ENCODE assay signal across 20 cellular contexts in the genomic region with DNA sequence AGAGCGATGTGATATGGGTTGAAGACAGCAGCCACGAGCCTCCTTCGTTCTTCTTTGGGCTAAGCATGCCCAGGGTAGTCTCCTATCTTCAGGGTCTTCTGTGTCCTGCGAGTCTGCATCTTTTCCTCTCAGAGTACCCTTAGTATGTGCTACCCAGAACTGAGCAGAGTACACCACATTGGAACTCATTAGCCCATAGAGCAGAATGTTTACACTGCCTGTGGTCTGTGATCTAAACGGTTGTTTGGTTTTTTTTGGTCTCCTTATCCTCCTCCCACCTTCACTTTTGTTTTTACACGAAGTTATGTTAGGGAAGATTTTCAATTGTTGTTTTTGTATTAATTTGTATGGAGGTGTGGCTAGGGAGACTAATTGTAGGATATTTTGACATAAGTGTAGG.
DNase-seq lines count a peak whose midpoint lies in the region; ATAC-seq and TF ChIP-seq lines count a peak whose summit lies in the region.
"Had no signal": no experiment of that assay in that cellular context is flagged by ENCODE, and none has a peak within 500 bp of the region (broad histone marks: within the 10 kb centered on the region; RNA-seq: fewer than 3 reads in every experiment).

No MANE protein-coding gene starts in this region.

- H2AFZ ChIP-seq in SK-N-SH (ENCODE audit: low read depth) = no peak overlapping the region
- H2AFZ ChIP-seq: parathyroid adenoma had no signal

- in situ Hi-C loops in KBM-7 (cut with MboI; ENCODE audit: low pct_unique_long_range_greater_than_20kb, low sequenced_read_pairs) = no loop called here

- intact Hi-C loops in activated T-helper 1 cell treated with anti-CD3 and anti-CD28 coated beads, Interleukin-12 subunit alpha, Interleukin-12 subunit beta, Interleukin-2, Interleukin-4 antibody, amounts not matched to agents 30 ng/mL and 10 ng/mL and 1 ng/mL, durations not matched to agents 14 hours and 24 hours and 36 hours (cut with micrococcal nuclease) = no loop called here

- no peaks in the 10 kb centered on the region for H4K20me1 ChIP-seq in SK-N-SH (ENCODE audit: insufficient read depth)

- DNase-seq in SK-N-SH = no peak
- peak; percentile 65 for DNase-seq in fibroblast of villous mesenchyme (ENCODE audit: low read depth)
- no peak for DNase-seq in activated T-helper 1 cell treated with anti-CD3 and anti-CD28 coated beads, Interleukin-12 subunit alpha, Interleukin-12 subunit beta, Interleukin-2, Interleukin-4 antibody, amounts not matched to agents 30 ng/mL and 10 ng/mL and 1 ng/mL, durations not matched to agents 14 hours and 24 hours and 36 hours (ENCODE audit: low spot score)
- DNase-seq in KBM-7 = no peak
- no peak for DNase-seq in iPS-NIHi7 (ENCODE audit: extremely low spot score)
- DNase-seq: activated effector memory CD4-positive, alpha-beta T cell treated with Interleukin-2 at 50 U/mL for 16 hours; adrenal gland; Caco-2; EL; NCI-H1930; sigmoid colon; stimulated activated naive CD8-positive, alpha-beta T cell treated with anti-CD3 and anti-CD28 coated beads, Interleukin-15, Interleukin-2, amounts not matched to agents 100 U/mL and 50 U/mL, for 24 hours; transverse colon had no signal

- H3K4me1 Mint-ChIP-seq in activated T-helper 1 cell treated with anti-CD3 and anti-CD28 coated beads, Interleukin-12 subunit alpha, Interleukin-12 subunit beta, Interleukin-2, Interleukin-4 antibody, amounts not matched to agents 30 ng/mL and 10 ng/mL and 1 ng/mL, durations not matched to agents 14 hours and 24 hours and 36 hours (ENCODE audit: low read depth) = peaks cover 11% of the 10 kb centered on the region
- H3K4me1 Mint-ChIP-seq: B cell had no signal

- H3K9ac ChIP-seq in SK-N-SH = no peak overlapping the region
- H3K9ac ChIP-seq: parathyroid adenoma had no signal

- WGBS in SK-N-SH (ENCODE audit: low lambda C conversion rate) = 89% methylated on average over 6 of the region's 6 CpGs

- H3K4me3 ChIP-seq in SK-N-SH (ENCODE audit: low read depth in 2 of 2, low read length in 1 of 2) (no peak overlapping the region), fibroblast of villous mesenchyme (ENCODE audit: low read depth, low read length) (peak overlapping the region; percentile 7)
- H3K4me3 ChIP-seq: adrenal gland, sigmoid colon, transverse colon had no signal

- CTCF ChIA-PET in SK-N-SH (lab: Yijun Ruan, JAX) = no interaction called here

- ATAC-seq in GM18907 (IDR thresholded peaks at IDR 0.05; ENCODE audit: unreplicated experiment) = peak; percentile 72
- ATAC-seq in HG02852 (IDR thresholded peaks at IDR 0.05; ENCODE audit: unreplicated experiment) = peak; percentile 47
- ATAC-seq in GM18517 (IDR thresholded peaks at IDR 0.05; ENCODE audit: unreplicated experiment) = no peak
- ATAC-seq: stimulated activated naive CD8-positive, alpha-beta T cell treated with anti-CD3 and anti-CD28 coated beads, Interleukin-15, Interleukin-2, amounts not matched to agents 100 U/mL and 50 U/mL, for 24 hours had no signal

- TF ChIP-seq CTCF in SK-N-SH (IDR thresholded peaks at IDR 0.05) (no peak), fibroblast of villous mesenchyme (IDR thresholded peaks at IDR 0.05; ENCODE audit: insufficient read depth, low read depth, low read length) (no peak)

- no peaks in the 10 kb centered on the region for H3K9me3 Mint-ChIP-seq in activated T-helper 1 cell treated with anti-CD3 and anti-CD28 coated beads, Interleukin-12 subunit alpha, Interleukin-12 subunit beta, Interleukin-2, Interleukin-4 antibody, amounts not matched to agents 30 ng/mL and 10 ng/mL and 1 ng/mL, durations not matched to agents 14 hours and 24 hours and 36 hours
- H3K9me3 Mint-ChIP-seq: mesothelial cell of epicardium, nephron had no signal

- H3K36me3 ChIP-seq in SK-N-SH (replicated peaks in 1 of 2; ENCODE audit: control insufficient read depth in 1 of 2, insufficient read depth in 2 of 2, low read length in 1 of 2) = peaks cover 73 to 78% of the 10 kb centered on the region in 2 experiments
- H3K36me3 ChIP-seq: adrenal gland, sigmoid colon had no signal

- H3K4me3 Mint-ChIP-seq in activated T-helper 1 cell treated with anti-CD3 and anti-CD28 coated beads, Interleukin-12 subunit alpha, Interleukin-12 subunit beta, Interleukin-2, Interleukin-4 antibody, amounts not matched to agents 30 ng/mL and 10 ng/mL and 1 ng/mL, durations not matched to agents 14 hours and 24 hours and 36 hours = no peak overlapping the region
- H3K4me3 Mint-ChIP-seq: B cell, mesothelial cell of epicardium, nephron had no signal

- H3K27ac ChIP-seq in SK-N-SH (ENCODE audit: low read depth in 2 of 2, low read length in 1 of 2) = no peak overlapping the region
- H3K27ac ChIP-seq: adrenal gland, parathyroid adenoma, sigmoid colon, transverse colon had no signal

- H3K27me3 ChIP-seq in SK-N-SH (ENCODE audit: insufficient read depth) = no peaks in the 10 kb centered on the region
- H3K27me3 ChIP-seq: adrenal gland, sigmoid colon, transverse colon had no signal

- peaks cover 48% of the 10 kb centered on the region for H3F3A ChIP-seq in SK-N-SH (replicated peaks; ENCODE audit: insufficient read depth)

- no peak for TF ChIP-seq EP300 in SK-N-SH (IDR thresholded peaks at IDR 0.05; ENCODE audit: borderline replicate concordance in 1 of 2, low read depth in 1 of 2, low read length in 1 of 2)

- H3K9me3 ChIP-seq in SK-N-SH = no peaks in the 10 kb centered on the region
- H3K9me3 ChIP-seq: Caco-2, sigmoid colon, transverse colon had no signal

- no peak for TF ChIP-seq RAD21 in SK-N-SH (IDR thresholded peaks at IDR 0.05; ENCODE audit: low read length)

- no peak overlapping the region for H3K27ac Mint-ChIP-seq in activated T-helper 1 cell treated with anti-CD3 and anti-CD28 coated beads, Interleukin-12 subunit alpha, Interleukin-12 subunit beta, Interleukin-2, Interleukin-4 antibody, amounts not matched to agents 30 ng/mL and 10 ng/mL and 1 ng/mL, durations not matched to agents 14 hours and 24 hours and 36 hours
- H3K27ac Mint-ChIP-seq: B cell had no signal

- H3K79me2 ChIP-seq in SK-N-SH (ENCODE audit: insufficient read depth) = peaks cover 84% of the 10 kb centered on the region
- H3K79me2 ChIP-seq: parathyroid adenoma had no signal

- peaks cover 11 to 19% of the 10 kb centered on the region in 2 experiments; a peak in 3 of 4 replicates for H3K4me1 ChIP-seq in SK-N-SH (ENCODE audit: control insufficient read depth in 1 of 2, insufficient read depth in 2 of 2, low read depth in 1 of 2, low read length in 1 of 2)
- H3K4me1 ChIP-seq: Caco-2, parathyroid adenoma had no signal

- no peaks in the 10 kb centered on the region for H3K27me3 Mint-ChIP-seq in activated T-helper 1 cell treated with anti-CD3 and anti-CD28 coated beads, Interleukin-12 subunit alpha, Interleukin-12 subunit beta, Interleukin-2, Interleukin-4 antibody, amounts not matched to agents 30 ng/mL and 10 ng/mL and 1 ng/mL, durations not matched to agents 14 hours and 24 hours and 36 hours (ENCODE audit: insufficient read depth)
- H3K27me3 Mint-ChIP-seq: B cell had no signal

- no peak overlapping the region for H3K4me2 ChIP-seq in SK-N-SH

- peaks cover 7% of the 10 kb centered on the region for H3K36me3 Mint-ChIP-seq in activated T-helper 1 cell treated with anti-CD3 and anti-CD28 coated beads, Interleukin-12 subunit alpha, Interleukin-12 subunit beta, Interleukin-2, Interleukin-4 antibody, amounts not matched to agents 30 ng/mL and 10 ng/mL and 1 ng/mL, durations not matched to agents 14 hours and 24 hours and 36 hours (ENCODE audit: low read depth)

- no peaks in the 10 kb centered on the region for H3K9me2 ChIP-seq in SK-N-SH

- POLR2A ChIA-PET in SK-N-SH (lab: Yijun Ruan, JAX) = no interaction called here

TF ChIP-seq in SK-N-SH, 30 proteins besides CTCF, POLR2A, EP300 and RAD21:
- TF ChIP-seq POLR2AphosphoS5 (IDR thresholded peaks at IDR 0.05; ENCODE audit: low read depth, low read length) = 0 out of 2 replicates have a peak, but pooled peaks have one; percentile 4
- TF ChIP-seq RCOR1 (IDR thresholded peaks at IDR 0.05; ENCODE audit: low read length) = no peak
